ENCODE assay signal across 9 cellular contexts in genomic region chr18:44682181-44682870, GRCh38. TPM values are rescaled to one million over a fixed set of nuclear protein-coding genes. Genes with fewer than 3 reads are reported as not detected.
DNase-seq lines count a peak whose midpoint lies in the region; ATAC-seq and TF ChIP-seq lines count a peak whose summit lies in the region.
"Had no signal": no experiment of that assay in that cellular context is flagged by ENCODE, and none has a peak within 500 bp of the region (broad histone marks: within the 10 kb centered on the region; RNA-seq: fewer than 3 reads in every experiment).

No MANE protein-coding gene starts in this region.

- ATAC-seq in HG02884 (IDR thresholded peaks at IDR 0.05; ENCODE audit: unreplicated experiment) (peak; percentile 17), GM19328 (IDR thresholded peaks at IDR 0.05; ENCODE audit: unreplicated experiment) (no peak), HG03457 (IDR thresholded peaks at IDR 0.05; ENCODE audit: unreplicated experiment) (no peak)

- H3K4me3 Mint-ChIP-seq in activated CD4-positive, alpha-beta T cell treated with anti-CD3 and anti-CD28 coated beads, Interleukin-2, amount 10 ng/mL, durations not matched to agents 7 days and 5 days = no peak overlapping the region

- POLR2A ChIA-PET in activated CD4-positive, alpha-beta T cell treated with anti-CD3 and anti-CD28 coated beads, Interleukin-2, amount 10 ng/mL, durations not matched to agents 7 days and 5 days (lab: Charles Lee) = interaction anchor here (0.6 kb wide), 1 partner anchor 96 kb away, joined by 3 read pairs; no protein-coding TSS in a partner anchor

- H3K9ac ChIP-seq in duodenal mucosa (ENCODE audit: low read depth in 1 of 2, low read length in 2 of 2) = no peak overlapping the region

- H3K27ac Mint-ChIP-seq in activated CD4-positive, alpha-beta T cell treated with anti-CD3 and anti-CD28 coated beads, Interleukin-2, amount 10 ng/mL, durations not matched to agents 7 days and 5 days = no peak overlapping the region

- H3K4me3 ChIP-seq in duodenal mucosa (ENCODE audit: low read depth in 1 of 2, low read length in 2 of 2) (peak overlapping the region; percentile 57 to 71), neuron (ENCODE audit: low read length) (peak overlapping the region; percentile 98)

- no peaks in the 10 kb centered on the region for H3K36me3 ChIP-seq in duodenal mucosa (ENCODE audit: control insufficient read depth in 1 of 2, insufficient read depth in 2 of 2, low read length in 2 of 2)
- no peaks in the 10 kb centered on the region for H3K36me3 ChIP-seq in neuron (ENCODE audit: insufficient read depth, low read length)

- peaks cover 35% of the 10 kb centered on the region for H3K27me3 Mint-ChIP-seq in activated CD4-positive, alpha-beta T cell treated with anti-CD3 and anti-CD28 coated beads, Interleukin-2, amount 10 ng/mL, durations not matched to agents 7 days and 5 days

- no peaks in the 10 kb centered on the region for H3K9me3 Mint-ChIP-seq in activated CD4-positive, alpha-beta T cell treated with anti-CD3 and anti-CD28 coated beads, Interleukin-2, amount 10 ng/mL, durations not matched to agents 7 days and 5 days

- DNase-seq in SHP77 (lab: John Stamatoyannopoulos, UW) = no peak
- DNase-seq in activated CD4-positive, alpha-beta T cell treated with anti-CD3 and anti-CD28 coated beads, Interleukin-2, amount 10 ng/mL, durations not matched to agents 7 days and 5 days = no peak
- DNase-seq: T-helper 9 cell had no signal

- CTCF ChIA-PET in activated CD4-positive, alpha-beta T cell treated with anti-CD3 and anti-CD28 coated beads, Interleukin-2, amount 10 ng/mL, durations not matched to agents 7 days and 5 days (lab: Charles Lee) = interaction anchor here (1.4 kb wide), 1 partner anchor 531 kb away, joined by 3 read pairs; no protein-coding TSS in a partner anchor

- no peak overlapping the region for H2AFZ ChIP-seq in neuron (ENCODE audit: low read depth, low read length)

- H3K27ac ChIP-seq in C4-2B (peak overlapping the region; percentile 22), duodenal mucosa (ENCODE audit: low read depth, low read length) (no peak overlapping the region)

- H3K9me3 ChIP-seq in duodenal mucosa (ENCODE audit: control insufficient read depth in 1 of 2, low read length in 2 of 2) (no peaks in the 10 kb centered on the region), neuron (ENCODE audit: low read length) (no peaks in the 10 kb centered on the region)

- TF ChIP-seq CTCF in C4-2B (conservative IDR thresholded peaks at IDR 0.05) = no peak

- H3K27me3 ChIP-seq in duodenal mucosa (ENCODE audit: control insufficient read depth in 1 of 2, insufficient read depth in 2 of 2, low read length in 2 of 2) (peaks cover 9 to 31% of the 10 kb centered on the region in 2 donors), neuron (ENCODE audit: insufficient read depth, low read length) (no peaks in the 10 kb centered on the region)

- H3K4me1 ChIP-seq in duodenal mucosa (ENCODE audit: control insufficient read depth in 1 of 2, insufficient read depth in 2 of 2, low read length in 2 of 2) (peaks cover 0 to 9% of the 10 kb centered on the region in 2 donors), neuron (ENCODE audit: insufficient read depth, low read length) (peaks cover 27% of the 10 kb centered on the region)

- H3K36me3 Mint-ChIP-seq in activated CD4-positive, alpha-beta T cell treated with anti-CD3 and anti-CD28 coated beads, Interleukin-2, amount 10 ng/mL, durations not matched to agents 7 days and 5 days (ENCODE audit: low read depth) = peaks cover 1% of the 10 kb centered on the region

- peaks cover 3% of the 10 kb centered on the region for H3K4me1 Mint-ChIP-seq in activated CD4-positive, alpha-beta T cell treated with anti-CD3 and anti-CD28 coated beads, Interleukin-2, amount 10 ng/mL, durations not matched to agents 7 days and 5 days

RNA-seq across cellular contexts. Expression of gene SETBP1, which starts 1.6 kb away (rescaled TPM):
- total RNA-seq in activated CD4-positive, alpha-beta T cell treated with anti-CD3 and anti-CD28 coated beads, Interleukin-2, amount 10 ng/mL, durations not matched to agents 7 days and 5 days = 1 to 10 TPM; 3.7 to 4.4 TPM
